8 cellular contexts compared by ENCODE assay signal in genomic region chr12:112013601-112014402, GRCh38. TPM values are rescaled to one million over a fixed set of nuclear protein-coding genes. Genes with fewer than 3 reads are reported as not detected.
A peak's percentile ranks its signal among the peaks of the same experiment; 100 is the strongest.
DNase-seq lines count a peak whose midpoint lies in the region; ATAC-seq, FAIRE-seq and TF ChIP-seq lines count a peak whose summit lies in the region.

No MANE protein-coding gene starts in this region.

- peaks cover 43% of the 10 kb centered on the region for H3K36me3 ChIP-seq in KOPT-K1 (ENCODE audit: insufficient read depth, low read length)

- TF ChIP-seq CTCF in RWPE1 (conservative IDR thresholded peaks at IDR 0.05; ENCODE audit: low read depth) = no peak

- DNase-seq in CMK (ENCODE audit: low read depth) (peak; percentile 62), RWPE1 (ENCODE audit: low spot score) (peak; percentile 42), activated gamma-delta T cell treated with Interleukin-2 at 50 U/mL for 16 hours (peak; percentile 55), frontal cortex (ENCODE audit: low spot score in 2 of 2) (peak; percentile 22 to 44), occipital lobe (lab: John Stamatoyannopoulos, UW) (peak; percentile 57)

- peak; percentile 27 for ATAC-seq in GM21576 (IDR thresholded peaks at IDR 0.05; ENCODE audit: unreplicated experiment)

- no peaks in the 10 kb centered on the region for H3K9me3 ChIP-seq in KOPT-K1 (ENCODE audit: insufficient read depth, low read length, poor library complexity, severe bottlenecking)

- H3K27ac ChIP-seq in KOPT-K1 (ENCODE audit: low read depth, low read length, poor library complexity, severe bottlenecking) (peak overlapping the region; percentile 99), RWPE1 (peak overlapping the region; percentile 99), temporal lobe (ENCODE audit: low read depth, low read length) (peak overlapping the region; percentile 88)

- FAIRE-seq in frontal cortex (lab: Jason Lieb, UNC) = no peak

- CTCF ChIA-PET in RWPE1 (lab: Yijun Ruan, JAX) = interaction anchor here (0.7 to 0.9 kb wide), 3 partner anchors 58 to 373 kb away, joined by 3 read pairs; no protein-coding TSS in a partner anchor

- POLR2A ChIA-PET in RWPE1 (lab: Yijun Ruan, JAX; ENCODE audit: low non-redundant PET) = interaction anchor here (1.0 to 1.3 kb wide), 3 partner anchors 9 to 94 kb away, joined by 3 to 4 read pairs (median 3); no protein-coding TSS in a partner anchor

RNA-seq across cellular contexts. Expression of gene ERP29, which starts 0.6 kb away (rescaled TPM):
- total RNA-seq in frontal cortex (40.4 TPM), occipital lobe (44.8 TPM), temporal lobe (28.8 TPM)

RNA-seq across cellular contexts. Expression of gene TMEM116, which starts 0.8 kb away (rescaled TPM):
- total RNA-seq in frontal cortex (43.2 TPM), occipital lobe (33.1 TPM), temporal lobe (12.5 TPM)

Comparison
In these comparisons a context has a peak if more than half of its experiments do, and no peak if none do; other contexts are left out.
1. Peak in every context shown above with its lines: DNase-seq, ATAC-seq and H3K27ac ChIP-seq.